16 cellular contexts compared by ENCODE assay signal in genomic region chr19:6234527-6234926, GRCh38. TPM values are rescaled to one million over a fixed set of nuclear protein-coding genes. Genes with fewer than 3 reads are reported as not detected.
DNase-seq lines count a peak whose midpoint lies in the region; ATAC-seq and TF ChIP-seq lines count a peak whose summit lies in the region.
"Had no signal": no experiment of that assay in that cellular context is flagged by ENCODE, and none has a peak within 500 bp of the region (broad histone marks: within the 10 kb centered on the region; RNA-seq: fewer than 3 reads in every experiment).

No MANE protein-coding gene starts in this region.

- no peak for TF ChIP-seq EP300 in upper lobe of left lung (IDR thresholded peaks at IDR 0.05)

- ATAC-seq in Right ventricle myocardium inferior (no peak), left ventricle myocardium superior (no peak), upper lobe of left lung (ENCODE audit: low FRiP score in 2 of 2) (no peak)
- ATAC-seq: A549 had no signal

- H3K4me3 Mint-ChIP-seq in endodermal cell (no peak overlapping the region), neural progenitor cell (no peak overlapping the region)
- H3K4me3 Mint-ChIP-seq: T-helper 1 cell treated with Interleukin-12 subunit alpha and Interleukin-12 subunit beta and Interleukin-4 antibody, amounts not matched to agents 30 μg/mL and 1 μg/mL, for 36 hours had no signal

- TF ChIP-seq CTCF in endodermal cell (conservative IDR thresholded peaks at IDR 0.05), result no peak
- no peak for TF ChIP-seq CTCF in neural progenitor cell (IDR thresholded peaks at IDR 0.05)
- TF ChIP-seq CTCF in upper lobe of left lung (IDR thresholded peaks at IDR 0.05), result no peak

- peaks cover 9% of the 10 kb centered on the region for H3K36me3 ChIP-seq in endodermal cell (ENCODE audit: control insufficient read depth, insufficient read depth, low read length)
- H3K36me3 ChIP-seq in neural progenitor cell, result no peaks in the 10 kb centered on the region
- peaks cover 0 to 11% (median 9%) of the 10 kb centered on the region in 4 donors for H3K36me3 ChIP-seq in upper lobe of left lung

- H3K4me1 Mint-ChIP-seq in endodermal cell (peaks cover 20% of the 10 kb centered on the region), neural progenitor cell (peaks cover 39% of the 10 kb centered on the region)

- H3K27ac Mint-ChIP-seq in endodermal cell (peak overlapping the region; percentile 44), neural progenitor cell (peak overlapping the region; percentile 11)
- H3K27ac Mint-ChIP-seq: T-helper 1 cell treated with Interleukin-12 subunit alpha and Interleukin-12 subunit beta and Interleukin-4 antibody, amounts not matched to agents 30 μg/mL and 1 μg/mL, for 36 hours had no signal

- no peaks in the 10 kb centered on the region for H3K27me3 Mint-ChIP-seq in endodermal cell (ENCODE audit: insufficient read depth)
- H3K27me3 Mint-ChIP-seq in neural progenitor cell (ENCODE audit: insufficient read depth, low read depth), result peaks cover 4% of the 10 kb centered on the region

- H3K9me3 ChIP-seq in endodermal cell (ENCODE audit: control insufficient read depth, low read length), result no peaks in the 10 kb centered on the region
- no peaks in the 10 kb centered on the region for H3K9me3 ChIP-seq in neural progenitor cell (ENCODE audit: low read depth)
- no peaks in the 10 kb centered on the region for H3K9me3 ChIP-seq in upper lobe of left lung
- H3K9me3 ChIP-seq: A549, HAP-1 had no signal

- H4K20me1 ChIP-seq in neural progenitor cell (ENCODE audit: low read depth), result peaks cover 69% of the 10 kb centered on the region

- H3K4me3 ChIP-seq in endodermal cell (ENCODE audit: low read length) (no peak overlapping the region), neural progenitor cell (no peak overlapping the region), upper lobe of left lung (no peak overlapping the region)
- H3K4me3 ChIP-seq: A549, HAP-1 had no signal

- intact Hi-C loops in Right ventricle myocardium inferior (cut with DNase I) (no loop called here), left ventricle myocardium superior (cut with micrococcal nuclease) (no loop called here)

- H3K9me3 Mint-ChIP-seq in endodermal cell (no peaks in the 10 kb centered on the region), neural progenitor cell (no peaks in the 10 kb centered on the region)
- H3K9me3 Mint-ChIP-seq: T-helper 1 cell treated with Interleukin-12 subunit alpha and Interleukin-12 subunit beta and Interleukin-4 antibody, amounts not matched to agents 30 μg/mL and 1 μg/mL, for 36 hours had no signal

- DNase-seq in Right ventricle myocardium inferior (ENCODE audit: missing footprints) (peak; percentile 47), left ventricle myocardium superior (no peak), endodermal cell (no peak), neural progenitor cell (ENCODE audit: low spot score) (no peak), upper lobe of left lung (no peak), dermis blood vessel endothelial cell (no peak), NCI-H510A (lab: John Stamatoyannopoulos, UW) (no peak)
- no peak for DNase-seq in NK-92 treated with Interleukin-12 subunit alpha and Interleukin-12 subunit beta, amount 100 ng/mL, for 24 hours (lab: John Stamatoyannopoulos, UW)
- DNase-seq: activated CD4-positive, alpha-beta T cell treated with anti-CD3 and anti-CD28 coated beads for 4 hours; activated T-cell treated with anti-CD3 and anti-CD28 coated beads, Interleukin-2, amount 50 U/mL, for 1 hour; foreskin melanocyte; NCI-H146; stimulated activated naive CD4-positive, alpha-beta T cell treated with Interleukin-2 at 50 U/mL for 16 hours had no signal

- no peaks in the 10 kb centered on the region for H3K27me3 ChIP-seq in endodermal cell (ENCODE audit: control insufficient read depth, insufficient read depth, low read length, poor library complexity, severe bottlenecking)
- H3K27me3 ChIP-seq in neural progenitor cell, result no peaks in the 10 kb centered on the region
- no peaks in the 10 kb centered on the region for H3K27me3 ChIP-seq in upper lobe of left lung

- peaks cover 88% of the 10 kb centered on the region for H3K79me2 ChIP-seq in neural progenitor cell (ENCODE audit: low read depth)

- no peaks in the 10 kb centered on the region for H3F3A ChIP-seq in neural progenitor cell (ENCODE audit: low read depth)

- H2AFZ ChIP-seq in neural progenitor cell (replicated peaks), result no peak overlapping the region

- H3K4me1 ChIP-seq in endodermal cell (ENCODE audit: control insufficient read depth, insufficient read depth, low read length), result peaks cover 5% of the 10 kb centered on the region
- peaks cover 14% of the 10 kb centered on the region for H3K4me1 ChIP-seq in neural progenitor cell
- H3K4me1 ChIP-seq in upper lobe of left lung, result peaks cover 74 to 94% (median 83%) of the 10 kb centered on the region in 4 donors
- H3K4me1 ChIP-seq: A549, HAP-1 had no signal

- 93 to 100% methylated on average over 4 to 8 of the region's 8 CpGs for WGBS in endodermal cell (ENCODE audit: insufficient coverage in 1 of 2, insufficient read length in 1 of 2), 2 experiments
- 55 to 58% methylated on average over 7 to 8 of the region's 8 CpGs for WGBS in upper lobe of left lung, 2 donors

- H3K36me3 Mint-ChIP-seq in endodermal cell (ENCODE audit: low read depth) (peaks cover 12% of the 10 kb centered on the region), neural progenitor cell (peaks cover 20% of the 10 kb centered on the region)

- no peak for TF ChIP-seq POLR2A in upper lobe of left lung (IDR thresholded peaks at IDR 0.05)

- no peak overlapping the region for H3K9ac ChIP-seq in endodermal cell (ENCODE audit: extremely low read depth, low read length, poor library complexity, severe bottlenecking)
- H3K9ac ChIP-seq in neural progenitor cell, result no peak overlapping the region

- no peak overlapping the region for H3K27ac ChIP-seq in endodermal cell (ENCODE audit: low read depth, low read length)
- no peak overlapping the region for H3K27ac ChIP-seq in neural progenitor cell
- H3K27ac ChIP-seq in upper lobe of left lung, result peak overlapping the region; percentile 88 to 92 (median 89)
- H3K27ac ChIP-seq: A549 had no signal

- H3K4me2 ChIP-seq in neural progenitor cell, result no peak overlapping the region
- H3K4me2 ChIP-seq: A549 had no signal

RNA-seq across cellular contexts. Expression of gene MLLT1, which starts 45.2 kb away (rescaled TPM):
- 40.1 TPM for total RNA-seq in Right ventricle myocardium inferior
- total RNA-seq in left ventricle myocardium superior, result 45.8 TPM
- 10 to 100 TPM; 50.1 to 51.8 TPM for total RNA-seq in endodermal cell
- polyA plus RNA-seq in endodermal cell (2013, experiment 1 of 2), result 57.3 TPM
- polyA plus RNA-seq in endodermal cell (2013, experiment 2 of 2), result 47.7 TPM
- total RNA-seq in neural progenitor cell (ENCODE audit: low replicate concordance), result 5.6 and 21.0 TPM in 2 replicates
- 10 to 100 TPM; 22.1 to 98.9 (median 49.3) TPM for total RNA-seq in upper lobe of left lung
- 5.1 and 13.2 TPM in 2 replicates for total RNA-seq in dermis blood vessel endothelial cell

Comparison
In these comparisons a context has a peak if more than half of its experiments do, and no peak if none do; other contexts are left out.
1. H3K27ac ChIP-seq: peak in upper lobe of left lung (4 of 4); none in endodermal cell (single experiment) and neural progenitor cell (single experiment).